Comparison of ENCODE assay signal across 18 cellular contexts in the genomic region with DNA sequence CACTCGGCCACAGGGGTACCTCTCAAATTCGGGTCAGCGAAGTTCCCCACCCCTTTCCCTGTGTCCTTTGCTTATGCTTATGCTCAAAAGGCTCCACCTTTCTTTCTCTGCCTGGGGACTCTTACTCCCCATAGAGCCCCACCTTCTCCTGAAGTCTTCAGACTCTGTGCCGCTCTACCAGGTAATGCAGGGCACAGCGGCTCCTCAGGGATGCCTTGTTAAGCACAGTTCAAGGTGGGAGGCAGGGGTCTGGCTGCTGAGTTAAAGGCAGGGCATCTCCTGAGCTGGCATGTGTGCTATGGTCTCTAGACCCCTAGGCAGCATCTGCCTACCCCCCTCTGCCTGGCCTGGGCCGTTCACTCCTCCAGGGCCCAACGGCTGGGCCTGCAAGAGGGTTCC. TPM values are rescaled to one million over a fixed set of nuclear protein-coding genes. Genes with fewer than 3 reads are reported as not detected.
A peak's percentile ranks its signal among the peaks of the same experiment; 100 is the strongest.
DNase-seq lines count a peak whose midpoint lies in the region; ATAC-seq and TF ChIP-seq lines count a peak whose summit lies in the region.
"Had no signal": no experiment of that assay in that cellular context is flagged by ENCODE, and none has a peak within 500 bp of the region (broad histone marks: within the 10 kb centered on the region; RNA-seq: fewer than 3 reads in every experiment).

No MANE protein-coding gene starts in this region.

- no peaks in the 10 kb centered on the region for H3K9me3 ChIP-seq in sigmoid colon

- H3K4me3 ChIP-seq in sigmoid colon: no peak overlapping the region

- intact Hi-C loops in cardiac septum (cut with DNase I) (loop anchor here (2.0 to 10.0 kb wide), 4 partner anchors 333 to 701 kb away; no protein-coding TSS in a partner anchor), left cardiac atrium (cut with DNase I) (loop anchor here (5.0 kb wide), 3 partner anchors 469 to 716 kb away; no protein-coding TSS in a partner anchor), sigmoid colon (cut with DNase I) (loop anchor here (2.0 to 10.0 kb wide), 3 partner anchors 77 to 477 kb away; no protein-coding TSS in a partner anchor)

- WGBS in sigmoid colon, 2 donors: 91 to 93% methylated on average over 7 of the region's 7 CpGs

- ATAC-seq in left cardiac atrium (no peak), GM18505 (IDR thresholded peaks at IDR 0.05; ENCODE audit: unreplicated experiment) (no peak), HG03097 (IDR thresholded peaks at IDR 0.05; ENCODE audit: low FRiP score, unreplicated experiment) (no peak), GM19351 (IDR thresholded peaks at IDR 0.05; ENCODE audit: unreplicated experiment) (no peak)

- TF ChIP-seq CTCF in sigmoid colon (IDR thresholded peaks at IDR 0.05): no peak

- no peak for TF ChIP-seq EP300 in sigmoid colon (IDR thresholded peaks at IDR 0.05)

- H3K36me3 ChIP-seq in sigmoid colon: no peaks in the 10 kb centered on the region

- H3K27me3 ChIP-seq in sigmoid colon: peaks cover 2 to 34% (median 24%) of the 10 kb centered on the region in 3 donors

- TF ChIP-seq POLR2A in sigmoid colon (IDR thresholded peaks at IDR 0.05) (no peak), GM18505 (IDR thresholded peaks at IDR 0.05; ENCODE audit: borderline replicate concordance, extremely low read depth, insufficient read depth, insufficient read length) (no peak)

- H3K4me1 ChIP-seq in sigmoid colon: peaks cover 0 to 24% (median 19%) of the 10 kb centered on the region in 4 donors

- peak; percentile 60 for DNase-seq in cardiac septum (ENCODE audit: low spot score)
- DNase-seq in left cardiac atrium: no peak
- peak; percentile 36 for DNase-seq in islet precursor cell
- DNase-seq in sigmoid colon: peak; percentile 60
- DNase-seq: CD4-positive, CD25-positive, alpha-beta regulatory T cell; DMS79 treated with DMSO at 0.1 percent for 48 hours; GDM1; GOT3; HFFc6; KG1; NCI-H1048; NCI-H2227 treated with DMSO at 0.1 percent for 48 hours; NCI-H526 treated with DMSO at 0.1 percent for 48 hours; NK-92 treated with Interleukin-12 subunit alpha and Interleukin-12 subunit beta, amount 100 ng/mL, for 24 hours had no signal

- no peak overlapping the region for H3K27ac ChIP-seq in sigmoid colon
- H3K27ac ChIP-seq: RWPE1 had no signal

RNA-seq across cellular contexts. Expression of a gene that starts 3.0 kb away (rescaled TPM):
- total RNA-seq in cardiac septum: 121 TPM
- 100 to 1,000 TPM; 213 to 248 TPM for total RNA-seq in left cardiac atrium
- total RNA-seq in sigmoid colon: 100 to 1,000 TPM in 1 of 4 donors, 10 to 100 TPM in 3; 72.1 to 111 (median 80.7) TPM
- polyA plus RNA-seq in sigmoid colon: 10 to 100 TPM; 13.6 to 54.1 (median 43.5) TPM
- total RNA-seq: CD4-positive, CD25-positive, alpha-beta regulatory T cell had no signal
- polyA plus RNA-seq: CD4-positive, CD25-positive, alpha-beta regulatory T cell had no signal
